In genomic region chr2:190319557-190320498, GRCh38 we compare ENCODE assay signal across 1 cellular context.
TF ChIP-seq lines count a peak whose summit lies in the region.

A gene with protein sequence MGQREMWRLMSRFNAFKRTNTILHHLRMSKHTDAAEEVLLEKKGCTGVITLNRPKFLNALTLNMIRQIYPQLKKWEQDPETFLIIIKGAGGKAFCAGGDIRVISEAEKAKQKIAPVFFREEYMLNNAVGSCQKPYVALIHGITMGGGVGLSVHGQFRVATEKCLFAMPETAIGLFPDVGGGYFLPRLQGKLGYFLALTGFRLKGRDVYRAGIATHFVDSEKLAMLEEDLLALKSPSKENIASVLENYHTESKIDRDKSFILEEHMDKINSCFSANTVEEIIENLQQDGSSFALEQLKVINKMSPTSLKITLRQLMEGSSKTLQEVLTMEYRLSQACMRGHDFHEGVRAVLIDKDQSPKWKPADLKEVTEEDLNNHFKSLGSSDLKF (minus strand): TSS chr2:190319826. CDS start chr2:190319750, 76 bp downstream.

TF ChIP-seq in HepG2, 621 proteins besides CTCF, POLR2A, EP300 and RAD21 (continued from another document and continues in another):
- TF ChIP-seq, protein P1, sequence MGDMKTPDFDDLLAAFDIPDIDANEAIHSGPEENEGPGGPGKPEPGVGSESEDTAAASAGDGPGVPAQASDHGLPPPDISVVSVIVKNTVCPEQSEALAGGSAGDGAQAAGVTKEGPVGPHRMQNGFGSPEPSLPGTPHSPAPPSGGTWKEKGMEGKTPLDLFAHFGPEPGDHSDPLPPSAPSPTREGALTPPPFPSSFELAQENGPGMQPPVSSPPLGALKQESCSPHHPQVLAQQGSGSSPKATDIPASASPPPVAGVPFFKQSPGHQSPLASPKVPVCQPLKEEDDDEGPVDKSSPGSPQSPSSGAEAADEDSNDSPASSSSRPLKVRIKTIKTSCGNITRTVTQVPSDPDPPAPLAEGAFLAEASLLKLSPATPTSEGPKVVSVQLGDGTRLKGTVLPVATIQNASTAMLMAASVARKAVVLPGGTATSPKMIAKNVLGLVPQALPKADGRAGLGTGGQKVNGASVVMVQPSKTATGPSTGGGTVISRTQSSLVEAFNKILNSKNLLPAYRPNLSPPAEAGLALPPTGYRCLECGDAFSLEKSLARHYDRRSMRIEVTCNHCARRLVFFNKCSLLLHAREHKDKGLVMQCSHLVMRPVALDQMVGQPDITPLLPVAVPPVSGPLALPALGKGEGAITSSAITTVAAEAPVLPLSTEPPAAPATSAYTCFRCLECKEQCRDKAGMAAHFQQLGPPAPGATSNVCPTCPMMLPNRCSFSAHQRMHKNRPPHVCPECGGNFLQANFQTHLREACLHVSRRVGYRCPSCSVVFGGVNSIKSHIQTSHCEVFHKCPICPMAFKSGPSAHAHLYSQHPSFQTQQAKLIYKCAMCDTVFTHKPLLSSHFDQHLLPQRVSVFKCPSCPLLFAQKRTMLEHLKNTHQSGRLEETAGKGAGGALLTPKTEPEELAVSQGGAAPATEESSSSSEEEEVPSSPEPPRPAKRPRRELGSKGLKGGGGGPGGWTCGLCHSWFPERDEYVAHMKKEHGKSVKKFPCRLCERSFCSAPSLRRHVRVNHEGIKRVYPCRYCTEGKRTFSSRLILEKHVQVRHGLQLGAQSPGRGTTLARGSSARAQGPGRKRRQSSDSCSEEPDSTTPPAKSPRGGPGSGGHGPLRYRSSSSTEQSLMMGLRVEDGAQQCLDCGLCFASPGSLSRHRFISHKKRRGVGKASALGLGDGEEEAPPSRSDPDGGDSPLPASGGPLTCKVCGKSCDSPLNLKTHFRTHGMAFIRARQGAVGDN (CRISPR knock-in tag; IDR thresholded peaks at IDR 0.05), result peak; percentile 99
- peak; percentile 82 for TF ChIP-seq ZNF343 (CRISPR knock-in tag; IDR thresholded peaks at IDR 0.05)
- TF ChIP-seq ETS1 (CRISPR knock-in tag; IDR thresholded peaks at IDR 0.05), result no peak
- TF ChIP-seq FOXA1 (IDR thresholded peaks at IDR 0.05), result no peak
- TF ChIP-seq FOXA1 (CRISPR knock-in tag; IDR thresholded peaks at IDR 0.05), result peak; percentile 38; the same call in 1 of the 2 replicates
- TF ChIP-seq ZNF530 (CRISPR knock-in tag; IDR thresholded peaks at IDR 0.05; ENCODE audit: low read depth), result no peak
- TF ChIP-seq ZNF142 (CRISPR knock-in tag; IDR thresholded peaks at IDR 0.05), result no peak; the same call in 1 of the 2 replicates
- TF ChIP-seq ZNF768 (CRISPR knock-in tag; IDR thresholded peaks at IDR 0.05), result peak; percentile 65
- no peak for TF ChIP-seq ZBTB42 (CRISPR knock-in tag; IDR thresholded peaks at IDR 0.05)
- TF ChIP-seq ARNTL (CRISPR knock-in tag; IDR thresholded peaks at IDR 0.05), result no peak; the same call in 1 of the 2 replicates
- TF ChIP-seq ZNF878 (CRISPR knock-in tag; IDR thresholded peaks at IDR 0.05), result no peak
- TF ChIP-seq NFKB2 (CRISPR knock-in tag; IDR thresholded peaks at IDR 0.05; ENCODE audit: borderline replicate concordance), result peak; percentile 64; the same call in 1 of the 2 replicates
- peak; percentile 52; the same call in 1 of the 2 replicates for TF ChIP-seq KIAA2018 (CRISPR knock-in tag; IDR thresholded peaks at IDR 0.05; ENCODE audit: borderline replicate concordance)
- TF ChIP-seq PRDM15 (CRISPR knock-in tag; IDR thresholded peaks at IDR 0.05), result peak; percentile 70; the same call in 1 of the 2 replicates
- TF ChIP-seq ZNF180 (CRISPR knock-in tag; IDR thresholded peaks at IDR 0.05; ENCODE audit: borderline replicate concordance, low read depth), result no peak
- peak; percentile 88 for TF ChIP-seq MIXL1 (CRISPR knock-in tag; IDR thresholded peaks at IDR 0.05)
- TF ChIP-seq, protein P2, sequence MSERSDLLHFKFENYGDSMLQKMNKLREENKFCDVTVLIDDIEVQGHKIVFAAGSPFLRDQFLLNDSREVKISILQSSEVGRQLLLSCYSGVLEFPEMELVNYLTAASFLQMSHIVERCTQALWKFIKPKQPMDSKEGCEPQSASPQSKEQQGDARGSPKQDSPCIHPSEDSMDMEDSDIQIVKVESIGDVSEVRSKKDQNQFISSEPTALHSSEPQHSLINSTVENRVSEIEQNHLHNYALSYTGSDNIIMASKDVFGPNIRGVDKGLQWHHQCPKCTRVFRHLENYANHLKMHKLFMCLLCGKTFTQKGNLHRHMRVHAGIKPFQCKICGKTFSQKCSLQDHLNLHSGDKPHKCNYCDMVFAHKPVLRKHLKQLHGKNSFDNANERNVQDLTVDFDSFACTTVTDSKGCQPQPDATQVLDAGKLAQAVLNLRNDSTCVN (CRISPR knock-in tag; IDR thresholded peaks at IDR 0.05; ENCODE audit: borderline replicate concordance), result peak; percentile 84; the same call in 1 of the 2 replicates
- TF ChIP-seq MAFF (IDR thresholded peaks at IDR 0.05; ENCODE audit: low read depth, low read length), result no peak
- TF ChIP-seq SUZ12 (IDR thresholded peaks at IDR 0.05; ENCODE audit: low read depth, low read length), result no peak
- no peak for TF ChIP-seq NRL (CRISPR knock-in tag; IDR thresholded peaks at IDR 0.05; ENCODE audit: borderline replicate concordance)
